In the genomic region with DNA sequence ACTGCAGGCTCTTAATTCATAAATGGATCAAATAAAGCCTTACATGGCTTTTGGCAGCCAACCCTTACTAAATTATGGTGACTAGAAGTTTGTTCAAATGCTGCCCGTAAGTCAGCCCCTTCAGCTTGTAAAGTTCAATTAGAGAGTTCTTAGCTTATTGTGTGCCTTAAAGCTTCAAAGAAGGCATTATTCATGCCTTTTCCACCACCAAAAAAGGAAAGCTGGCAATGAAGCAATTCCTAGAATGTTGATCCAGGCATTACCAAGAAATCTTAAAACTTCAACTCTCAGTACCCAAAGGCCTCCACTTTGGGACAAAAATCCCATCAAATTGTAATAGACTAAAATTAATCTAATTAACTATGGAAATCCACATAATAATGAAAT, we compare ENCODE assay signal across 14 cellular contexts.
DNase-seq lines count a peak whose midpoint lies in the region; ATAC-seq and TF ChIP-seq lines count a peak whose summit lies in the region.
"Had no signal": no experiment of that assay in that cellular context is flagged by ENCODE, and none has a peak within 500 bp of the region (broad histone marks: within the 10 kb centered on the region; RNA-seq: fewer than 3 reads in every experiment).

No MANE protein-coding gene starts in this region.

- 83% methylated on average over 1 of the region's 1 CpG for WGBS in HUES64

- TF ChIP-seq CTCF in brain (conservative IDR thresholded peaks at IDR 0.05) = no peak

- H3K9ac ChIP-seq in HUES64 (ENCODE audit: low read depth, low read length) (no peak overlapping the region), subcutaneous abdominal adipose tissue (ENCODE audit: low read length in 5 of 5) (no peak overlapping the region)

- H3K27ac ChIP-seq in HUES64 (ENCODE audit: low read depth, low read length) (0 out of 2 replicates have a peak overlapping the region, but pooled peaks have one; percentile 36), muscle layer of duodenum (ENCODE audit: low read length) (peak overlapping the region; percentile 44), subcutaneous abdominal adipose tissue (ENCODE audit: low read depth, low read length) (peak overlapping the region; percentile 5)

- H3K9me3 ChIP-seq in HUES64 (ENCODE audit: insufficient read depth, low read depth, low read length) (no peaks in the 10 kb centered on the region), muscle layer of duodenum (ENCODE audit: control insufficient read depth in 1 of 2, low read length in 2 of 2) (no peaks in the 10 kb centered on the region), subcutaneous abdominal adipose tissue (ENCODE audit: control insufficient read depth in 5 of 5, low read length in 5 of 5) (no peaks in the 10 kb centered on the region)
- H3K9me3 ChIP-seq: pancreas, thyroid gland had no signal

- H3K36me3 ChIP-seq in HUES64 (ENCODE audit: insufficient read depth, low read length) = no peaks in the 10 kb centered on the region
- H3K36me3 ChIP-seq in muscle layer of duodenum (ENCODE audit: control insufficient read depth in 1 of 2, insufficient read depth in 2 of 2, low read length in 2 of 2) = no peaks in the 10 kb centered on the region
- H3K36me3 ChIP-seq in subcutaneous abdominal adipose tissue (ENCODE audit: control insufficient read depth in 5 of 5, insufficient read depth in 5 of 5, low read length in 5 of 5) = no peaks in the 10 kb centered on the region
- H3K36me3 ChIP-seq: pancreas, thyroid gland had no signal

- DNase-seq in NCI-H1105 treated with DMSO at 0.1 percent for 48 hours (lab: John Stamatoyannopoulos, UW) = no peak
- DNase-seq: activated CD4-positive, CD25-positive, alpha-beta regulatory T cell; activated naive CD4-positive, alpha-beta T cell; effector CD8-positive, alpha-beta T cell; NCI-H187 had no signal

- H3K4me1 Mint-ChIP-seq in brain = peaks cover 83% of the 10 kb centered on the region

- peak overlapping the region; percentile 74 to 99 (median 94) for H3K27ac Mint-ChIP-seq in brain

- peaks cover 3% of the 10 kb centered on the region for H3K27me3 Mint-ChIP-seq in brain

- H3K4me3 ChIP-seq in HUES64 (ENCODE audit: low read length) (no peak overlapping the region), muscle layer of duodenum (ENCODE audit: low read depth in 1 of 2, low read length in 2 of 2) (no peak overlapping the region), subcutaneous abdominal adipose tissue (ENCODE audit: low read depth in 1 of 5, low read length in 5 of 5) (no peak overlapping the region)
- H3K4me3 ChIP-seq: pancreas, thyroid gland had no signal

- peak overlapping the region in 4 of 5 experiments; percentile 73 to 79 (median 78) for H3K4me3 Mint-ChIP-seq in brain

- H3K27me3 ChIP-seq in HUES64 (ENCODE audit: insufficient read depth, low read length) = no peaks in the 10 kb centered on the region
- H3K27me3 ChIP-seq in muscle layer of duodenum (ENCODE audit: low read depth, low read length) = no peaks in the 10 kb centered on the region
- H3K27me3 ChIP-seq in subcutaneous abdominal adipose tissue (ENCODE audit: control insufficient read depth in 5 of 5, insufficient read depth in 4 of 5, low read length in 5 of 5) = no peaks in the 10 kb centered on the region
- H3K27me3 ChIP-seq: pancreas, thyroid gland had no signal

- H3K36me3 Mint-ChIP-seq in brain = peaks cover 39% of the 10 kb centered on the region

- H3K4me1 ChIP-seq in HUES64 (ENCODE audit: insufficient read depth, low read length) = peaks cover 63% of the 10 kb centered on the region
- H3K4me1 ChIP-seq in muscle layer of duodenum (ENCODE audit: control insufficient read depth in 1 of 2, insufficient read depth in 2 of 2, low read length in 2 of 2) = peaks cover 18 to 38% of the 10 kb centered on the region in 2 donors
- H3K4me1 ChIP-seq in subcutaneous abdominal adipose tissue (ENCODE audit: control insufficient read depth in 5 of 5, insufficient read depth in 5 of 5, low read length in 5 of 5) = peaks cover 7 to 53% (median 40%) of the 10 kb centered on the region in 5 donors

- no peaks in the 10 kb centered on the region for H3K9me3 Mint-ChIP-seq in brain

- ATAC-seq in GM19035 (IDR thresholded peaks at IDR 0.05; ENCODE audit: unreplicated experiment) (no peak), GM19397 (IDR thresholded peaks at IDR 0.05; ENCODE audit: unreplicated experiment) (no peak), GM19023 (IDR thresholded peaks at IDR 0.05; ENCODE audit: unreplicated experiment) (no peak)
